2 cellular contexts compared by ENCODE assay signal in genomic region chr11:72696866-72697428, GRCh38.
TF ChIP-seq lines count a peak whose summit lies in the region.

No MANE protein-coding gene starts in this region.

TF ChIP-seq in IMR-90, 13 proteins besides CTCF, POLR2A, EP300 and RAD21:
- TF ChIP-seq MAZ (IDR thresholded peaks at IDR 0.05; ENCODE audit: borderline replicate concordance, low read depth, low read length) (no peak), MXI1 (IDR thresholded peaks at IDR 0.05; ENCODE audit: borderline replicate concordance, low read depth, low read length) (no peak), MAFK (IDR thresholded peaks at IDR 0.05; ENCODE audit: low read depth, low read length) (no peak)

TF ChIP-seq in HepG2, 621 proteins besides CTCF, POLR2A, EP300 and RAD21:
- TF ChIP-seq ZNF737 (CRISPR knock-in tag; IDR thresholded peaks at IDR 0.05; ENCODE audit: borderline replicate concordance) (no peak), ZNF234 (CRISPR knock-in tag; conservative IDR thresholded peaks at IDR 0.05) (no peak), SNAPC2 (CRISPR knock-in tag; IDR thresholded peaks at IDR 0.05) (no peak), ZNF646 (CRISPR knock-in tag; IDR thresholded peaks at IDR 0.05) (no peak), SMARCC2 (IDR thresholded peaks at IDR 0.05) (no peak)
- TF ChIP-seq, protein P1, sequence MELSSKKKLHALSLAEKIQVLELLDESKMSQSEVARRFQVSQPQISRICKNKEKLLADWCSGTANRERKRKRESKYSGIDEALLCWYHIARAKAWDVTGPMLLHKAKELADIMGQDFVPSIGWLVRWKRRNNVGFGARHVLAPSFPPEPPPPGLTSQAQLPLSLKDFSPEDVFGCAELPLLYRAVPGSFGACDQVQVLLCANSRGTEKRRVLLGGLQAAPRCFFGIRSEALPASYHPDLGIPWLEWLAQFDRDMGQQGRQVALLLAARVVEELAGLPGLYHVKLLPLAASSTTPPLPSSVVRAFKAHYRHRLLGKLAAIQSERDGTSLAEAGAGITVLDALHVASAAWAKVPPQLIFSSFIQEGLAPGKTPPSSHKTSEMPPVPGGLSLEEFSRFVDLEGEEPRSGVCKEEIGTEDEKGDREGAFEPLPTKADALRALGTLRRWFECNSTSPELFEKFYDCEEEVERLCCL (CRISPR knock-in tag; IDR thresholded peaks at IDR 0.05; ENCODE audit: borderline replicate concordance), result no peak
